In genomic region chr15:89196994-89197393, GRCh38 we compare ENCODE assay signal across 2 cellular contexts.
TF ChIP-seq lines count a peak whose summit lies in the region.

No MANE protein-coding gene starts in this region.

TF ChIP-seq in GM23338, 12 proteins besides CTCF, POLR2A, EP300 and RAD21:
- TF ChIP-seq, protein P1, sequence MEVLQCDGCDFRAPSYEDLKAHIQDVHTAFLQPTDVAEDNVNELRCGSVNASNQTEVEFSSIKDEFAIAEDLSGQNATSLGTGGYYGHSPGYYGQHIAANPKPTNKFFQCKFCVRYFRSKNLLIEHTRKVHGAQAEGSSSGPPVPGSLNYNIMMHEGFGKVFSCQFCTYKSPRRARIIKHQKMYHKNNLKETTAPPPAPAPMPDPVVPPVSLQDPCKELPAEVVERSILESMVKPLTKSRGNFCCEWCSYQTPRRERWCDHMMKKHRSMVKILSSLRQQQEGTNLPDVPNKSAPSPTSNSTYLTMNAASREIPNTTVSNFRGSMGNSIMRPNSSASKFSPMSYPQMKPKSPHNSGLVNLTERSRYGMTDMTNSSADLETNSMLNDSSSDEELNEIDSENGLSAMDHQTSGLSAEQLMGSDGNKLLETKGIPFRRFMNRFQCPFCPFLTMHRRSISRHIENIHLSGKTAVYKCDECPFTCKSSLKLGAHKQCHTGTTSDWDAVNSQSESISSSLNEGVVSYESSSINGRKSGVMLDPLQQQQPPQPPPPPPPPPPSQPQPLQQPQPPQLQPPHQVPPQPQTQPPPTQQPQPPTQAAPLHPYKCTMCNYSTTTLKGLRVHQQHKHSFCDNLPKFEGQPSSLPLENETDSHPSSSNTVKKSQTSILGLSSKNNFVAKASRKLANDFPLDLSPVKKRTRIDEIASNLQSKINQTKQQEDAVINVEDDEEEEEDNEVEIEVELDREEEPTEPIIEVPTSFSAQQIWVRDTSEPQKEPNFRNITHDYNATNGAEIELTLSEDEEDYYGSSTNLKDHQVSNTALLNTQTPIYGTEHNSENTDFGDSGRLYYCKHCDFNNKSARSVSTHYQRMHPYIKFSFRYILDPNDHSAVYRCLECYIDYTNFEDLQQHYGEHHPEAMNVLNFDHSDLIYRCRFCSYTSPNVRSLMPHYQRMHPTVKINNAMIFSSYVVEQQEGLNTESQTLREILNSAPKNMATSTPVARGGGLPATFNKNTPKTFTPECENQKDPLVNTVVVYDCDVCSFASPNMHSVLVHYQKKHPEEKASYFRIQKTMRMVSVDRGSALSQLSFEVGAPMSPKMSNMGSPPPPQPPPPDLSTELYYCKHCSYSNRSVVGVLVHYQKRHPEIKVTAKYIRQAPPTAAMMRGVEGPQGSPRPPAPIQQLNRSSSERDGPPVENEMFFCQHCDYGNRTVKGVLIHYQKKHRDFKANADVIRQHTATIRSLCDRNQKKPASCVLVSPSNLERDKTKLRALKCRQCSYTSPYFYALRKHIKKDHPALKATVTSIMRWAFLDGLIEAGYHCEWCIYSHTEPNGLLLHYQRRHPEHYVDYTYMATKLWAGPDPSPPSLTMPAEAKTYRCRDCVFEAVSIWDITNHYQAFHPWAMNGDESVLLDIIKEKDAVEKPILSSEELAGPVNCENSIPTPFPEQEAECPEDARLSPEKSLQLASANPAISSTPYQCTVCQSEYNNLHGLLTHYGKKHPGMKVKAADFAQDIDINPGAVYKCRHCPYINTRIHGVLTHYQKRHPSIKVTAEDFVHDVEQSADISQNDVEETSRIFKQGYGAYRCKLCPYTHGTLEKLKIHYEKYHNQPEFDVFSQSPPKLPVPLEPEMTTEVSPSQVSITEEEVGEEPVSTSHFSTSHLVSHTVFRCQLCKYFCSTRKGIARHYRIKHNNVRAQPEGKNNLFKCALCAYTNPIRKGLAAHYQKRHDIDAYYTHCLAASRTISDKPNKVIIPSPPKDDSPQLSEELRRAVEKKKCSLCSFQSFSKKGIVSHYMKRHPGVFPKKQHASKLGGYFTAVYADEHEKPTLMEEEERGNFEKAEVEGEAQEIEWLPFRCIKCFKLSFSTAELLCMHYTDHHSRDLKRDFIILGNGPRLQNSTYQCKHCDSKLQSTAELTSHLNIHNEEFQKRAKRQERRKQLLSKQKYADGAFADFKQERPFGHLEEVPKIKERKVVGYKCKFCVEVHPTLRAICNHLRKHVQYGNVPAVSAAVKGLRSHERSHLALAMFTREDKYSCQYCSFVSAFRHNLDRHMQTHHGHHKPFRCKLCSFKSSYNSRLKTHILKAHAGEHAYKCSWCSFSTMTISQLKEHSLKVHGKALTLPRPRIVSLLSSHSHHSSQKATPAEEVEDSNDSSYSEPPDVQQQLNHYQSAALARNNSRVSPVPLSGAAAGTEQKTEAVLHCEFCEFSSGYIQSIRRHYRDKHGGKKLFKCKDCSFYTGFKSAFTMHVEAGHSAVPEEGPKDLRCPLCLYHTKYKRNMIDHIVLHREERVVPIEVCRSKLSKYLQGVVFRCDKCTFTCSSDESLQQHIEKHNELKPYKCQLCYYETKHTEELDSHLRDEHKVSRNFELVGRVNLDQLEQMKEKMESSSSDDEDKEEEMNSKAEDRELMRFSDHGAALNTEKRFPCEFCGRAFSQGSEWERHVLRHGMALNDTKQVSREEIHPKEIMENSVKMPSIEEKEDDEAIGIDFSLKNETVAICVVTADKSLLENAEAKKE (CRISPR knock-in tag; IDR thresholded peaks at IDR 0.05), result no peak
- TF ChIP-seq STAT1 (IDR thresholded peaks at IDR 0.05; ENCODE audit: unreplicated experiment) (no peak), NANOG (IDR thresholded peaks at IDR 0.05; ENCODE audit: borderline replicate concordance) (no peak), ZNF114 (CRISPR knock-in tag; IDR thresholded peaks at IDR 0.05) (no peak), EZH2phosphoT487 (IDR thresholded peaks at IDR 0.05; ENCODE audit: unreplicated experiment) (no peak), ZNF331 (CRISPR knock-in tag; IDR thresholded peaks at IDR 0.05; ENCODE audit: low read depth) (no peak), JUNB (IDR thresholded peaks at IDR 0.05; ENCODE audit: unreplicated experiment) (no peak), ETS1 (IDR thresholded peaks at IDR 0.05) (no peak), REST (IDR thresholded peaks at IDR 0.05; ENCODE audit: unreplicated experiment) (no peak), CREB1 (CRISPR knock-in tag; IDR thresholded peaks at IDR 0.05; ENCODE audit: low read depth) (no peak), POLR2AphosphoS5 (IDR thresholded peaks at IDR 0.05; ENCODE audit: low read depth) (no peak), EZH2 (IDR thresholded peaks at IDR 0.05; ENCODE audit: low read depth, unreplicated experiment) (no peak)

TF ChIP-seq in GM12878, 131 proteins besides CTCF, POLR2A, EP300 and RAD21 (continued from another document):
- no peak for TF ChIP-seq NR2C2 (IDR thresholded peaks at IDR 0.05; ENCODE audit: borderline replicate concordance, control insufficient read depth, insufficient read length, low read depth)
